ENCODE assay signal across 1 cellular context in genomic region chr10:87239346-87239760, GRCh38. TPM values are rescaled to one million over a fixed set of nuclear protein-coding genes. Genes with fewer than 3 reads are reported as not detected.
"Had no signal": no experiment of that assay in that cellular context is flagged by ENCODE, and none has a peak within 500 bp of the region (broad histone marks: within the 10 kb centered on the region; RNA-seq: fewer than 3 reads in every experiment).

No MANE protein-coding gene starts in this region.

RNA-seq across cellular contexts. Expression of gene NUTM2A, which starts 14.1 kb away (rescaled TPM):
- total RNA-seq: RPMI7951 had no signal
